In the genomic region with DNA sequence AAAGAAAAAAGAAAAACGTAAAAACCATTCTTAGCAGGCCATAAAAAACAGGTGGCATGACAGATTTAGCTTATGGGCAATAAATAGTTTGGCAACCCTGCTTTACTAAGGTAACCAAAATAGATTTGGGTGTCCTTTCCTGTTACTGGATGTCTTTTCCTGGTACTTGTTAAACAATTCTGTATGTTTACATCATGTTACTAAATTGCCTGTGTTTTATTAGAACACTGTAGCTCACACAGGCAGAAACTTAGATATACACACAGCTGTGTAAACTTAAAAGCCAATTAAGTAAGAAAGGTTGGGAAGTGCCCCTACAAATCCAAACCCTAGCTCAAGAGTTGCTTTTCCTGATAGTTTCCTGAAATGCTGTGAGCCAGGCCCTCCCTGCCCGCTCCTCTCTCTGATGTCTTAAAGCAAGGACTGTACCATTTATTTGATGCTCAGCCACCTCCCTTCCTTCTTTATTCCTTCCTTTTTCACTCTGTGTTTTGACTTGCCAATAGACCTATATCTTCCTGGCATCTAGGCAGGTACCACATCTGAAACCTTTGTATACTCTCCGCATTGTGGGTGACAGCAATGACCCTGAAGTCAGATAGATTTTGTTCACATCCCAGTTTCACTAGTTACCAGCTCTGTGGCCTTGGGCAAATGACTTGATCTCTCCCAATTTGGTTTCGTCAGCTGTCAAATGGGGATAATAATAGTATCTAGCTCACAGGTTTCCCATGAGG, we compare ENCODE assay signal across 12 cellular contexts. TPM values are rescaled to one million over a fixed set of nuclear protein-coding genes. Genes with fewer than 3 reads are reported as not detected.
DNase-seq lines count a peak whose midpoint lies in the region; TF ChIP-seq lines count a peak whose summit lies in the region.
"Had no signal": no experiment of that assay in that cellular context is flagged by ENCODE, and none has a peak within 500 bp of the region (broad histone marks: within the 10 kb centered on the region; RNA-seq: fewer than 3 reads in every experiment).

No MANE protein-coding gene starts in this region.

- CTCF ChIA-PET in OCI-LY7 (lab: Charles Lee; ENCODE audit: unreplicated experiment) = interaction anchor here (0.6 kb wide), 1 partner anchor 263 kb away, joined by 3 read pairs; no protein-coding TSS in a partner anchor

- peak overlapping the region; percentile 44 for H3K4me3 Mint-ChIP-seq in neural crest cell
- H3K4me3 Mint-ChIP-seq: activated B cell treated with CpG ODN at 0.5 μM for 24 hours; dendritic cell treated with granulocyte-macrophage colony-stimulating factor and Interleukin-4, amounts not matched to agents 40 ng/mL and 50 ng/mL, for 4 days had no signal

- H2AFZ ChIP-seq in OCI-LY7 (ENCODE audit: low read length) = peak overlapping the region; percentile 61

- no peaks in the 10 kb centered on the region for H3K9me3 Mint-ChIP-seq in neural crest cell
- H3K9me3 Mint-ChIP-seq: activated B cell treated with CpG ODN at 0.5 μM for 24 hours; CD4-positive, CD25-positive, alpha-beta regulatory T cell; dendritic cell treated with granulocyte-macrophage colony-stimulating factor and Interleukin-4, amounts not matched to agents 40 ng/mL and 50 ng/mL, for 4 days had no signal

- peaks cover 9% of the 10 kb centered on the region for H3K4me1 Mint-ChIP-seq in neural crest cell

- H3K36me3 ChIP-seq in OCI-LY7 (ENCODE audit: insufficient read depth, low read length) = no peaks in the 10 kb centered on the region

- peaks cover 10% of the 10 kb centered on the region; the same call in 1 of the 2 replicates for H3K79me2 ChIP-seq in OCI-LY7 (ENCODE audit: insufficient read depth, low read depth, low read length)

- H3K4me1 ChIP-seq in OCI-LY7 (ENCODE audit: insufficient read depth, low read length, poor library complexity, severe bottlenecking) = peaks cover 29% of the 10 kb centered on the region

- TF ChIP-seq CTCF in OCI-LY7 (conservative IDR thresholded peaks at IDR 0.05; ENCODE audit: low read length) (no peak), neural crest cell (conservative IDR thresholded peaks at IDR 0.05) (no peak)

- H3K9me2 ChIP-seq in OCI-LY7 (ENCODE audit: insufficient read depth, low read length) = no peaks in the 10 kb centered on the region

- no peak overlapping the region for H3K27ac ChIP-seq in OCI-LY7 (ENCODE audit: low read depth, low read length, poor library complexity, severe bottlenecking)

- DNase-seq in DMS53 (lab: John Stamatoyannopoulos, UW) = peak; percentile 48
- peak; percentile 27 for DNase-seq in NCI-H1105 (lab: John Stamatoyannopoulos, UW)
- no peak for DNase-seq in OCI-LY7 (ENCODE audit: low spot score)
- no peak for DNase-seq in neural crest cell (ENCODE audit: low read depth, low spot score)
- DNase-seq in SW 1271 (lab: John Stamatoyannopoulos, UW) = no peak
- no peak for DNase-seq in AG08395 (ENCODE audit: low spot score)
- no peak for DNase-seq in epidermal melanocyte (ENCODE audit: insufficient read length, low spot score)
- DNase-seq: activated B cell treated with CpG ODN at 0.5 μM for 24 hours; GF-D8; stimulated activated CD4-positive, alpha-beta T cell treated with anti-CD3 and anti-CD28 coated beads, Interleukin-15, amount 100 ng/mL, for 24 hours had no signal

- H3K27me3 Mint-ChIP-seq in neural crest cell (ENCODE audit: low read depth) = no peaks in the 10 kb centered on the region
- H3K27me3 Mint-ChIP-seq: activated B cell treated with CpG ODN at 0.5 μM for 24 hours; CD4-positive, CD25-positive, alpha-beta regulatory T cell; dendritic cell treated with granulocyte-macrophage colony-stimulating factor and Interleukin-4, amounts not matched to agents 40 ng/mL and 50 ng/mL, for 4 days had no signal

- H4K20me1 ChIP-seq in OCI-LY7 (ENCODE audit: insufficient read depth, low read length) = no peaks in the 10 kb centered on the region

- H3K27ac Mint-ChIP-seq in neural crest cell (ENCODE audit: unreplicated experiment) = no peak overlapping the region
- H3K27ac Mint-ChIP-seq: activated B cell treated with CpG ODN at 0.5 μM for 24 hours; CD4-positive, CD25-positive, alpha-beta regulatory T cell; dendritic cell treated with granulocyte-macrophage colony-stimulating factor and Interleukin-4, amounts not matched to agents 40 ng/mL and 50 ng/mL, for 4 days had no signal

- intact Hi-C loops in OCI-LY7 (cut with micrococcal nuclease; ENCODE audit: unreplicated experiment) = no loop called here

- POLR2A ChIA-PET in OCI-LY7 (lab: Charles Lee) = interaction anchor here (0.6 to 1.3 kb wide), 6 partner anchors 13 to 389 kb away, joined by 3 to 8 read pairs (median 3); partner anchors contain the start of gene ANAPC5

- peak overlapping the region; percentile 56 for H3K4me2 ChIP-seq in OCI-LY7 (ENCODE audit: low read length)

- no peaks in the 10 kb centered on the region for H3K36me3 Mint-ChIP-seq in neural crest cell (ENCODE audit: low read depth)
- H3K36me3 Mint-ChIP-seq: CD4-positive, CD25-positive, alpha-beta regulatory T cell had no signal

- no peak overlapping the region for H3K4me3 ChIP-seq in OCI-LY7 (ENCODE audit: low read depth, low read length, poor library complexity, severe bottlenecking)

- BruUV-seq in OCI-LY7 (replicated peaks; lab: Mats Ljungman, UMichigan) = no TSS peak

- H3K9me3 ChIP-seq in OCI-LY7 (ENCODE audit: low read length) = no peaks in the 10 kb centered on the region

RNA-seq across cellular contexts. Expression of gene CAMKK2, which starts 3.7 kb away (rescaled TPM):
- 21.1 and 23.6 TPM in 2 replicates for total RNA-seq in OCI-LY7 (2014; rRNA removed; shearing (Covaris generic))
- 27.6 and 28.8 TPM in 2 replicates for total RNA-seq in OCI-LY7 (2022)
- total RNA-seq in neural crest cell = 40.4 and 43.1 TPM in 2 replicates

RNA-seq across cellular contexts. Expression of gene ANAPC5, which starts 52.0 kb away (rescaled TPM):
- 191 and 217 TPM in 2 replicates for total RNA-seq in OCI-LY7 (2014; rRNA removed; shearing (Covaris generic))
- total RNA-seq in OCI-LY7 (2022) = 186 and 193 TPM in 2 replicates
- 111 TPM in 2 replicates for total RNA-seq in neural crest cell

Comparison
In these comparisons a context has a peak if more than half of its experiments do, and no peak if none do; other contexts are left out.
1. DNase-seq: peak in DMS53 (single experiment) and NCI-H1105 (single experiment); none in OCI-LY7 (single experiment), neural crest cell (single experiment), SW 1271 (0 of 2), AG08395 (single experiment) and epidermal melanocyte (single experiment).